Comparison of ENCODE assay signal across 8 cellular contexts in genomic region chr6:42891199-42891722, GRCh38. TPM values are rescaled to one million over a fixed set of nuclear protein-coding genes. Genes with fewer than 3 reads are reported as not detected.
A peak's percentile ranks its signal among the peaks of the same experiment; 100 is the strongest.
DNase-seq lines count a peak whose midpoint lies in the region; ATAC-seq and TF ChIP-seq lines count a peak whose summit lies in the region.

No MANE protein-coding gene starts in this region.

- peak overlapping the region; percentile 87 for H3K4me3 Mint-ChIP-seq in GM23338
- H3K4me3 Mint-ChIP-seq in activated CD4-positive, alpha-beta memory T cell treated with anti-CD3 and anti-CD28 coated beads for 36 hours = peak overlapping the region; percentile 88

- no peaks in the 10 kb centered on the region for H4K20me1 ChIP-seq in GM23338 (replicated peaks; ENCODE audit: insufficient read depth)

- intact Hi-C loops in activated CD4-positive, alpha-beta memory T cell treated with anti-CD3 and anti-CD28 coated beads for 36 hours (cut with micrococcal nuclease) = loop anchor here (2.0 to 5.0 kb wide), 3 partner anchors 144 to 1356 kb away; partner anchors contain the start of genes HSP90AB1 and TBCC
- intact Hi-C loops in right cardiac atrium (cut with DNase I) = no loop called here

- H3K27ac Mint-ChIP-seq in GM23338 = peak overlapping the region; percentile 97
- H3K27ac Mint-ChIP-seq in activated CD4-positive, alpha-beta memory T cell treated with anti-CD3 and anti-CD28 coated beads for 36 hours = peak overlapping the region; percentile 94

- DNase-seq in GM23338 (ENCODE audit: low spot score) (no peak), right cardiac atrium (no peak), GM10248 (ENCODE audit: extremely low spot score) (no peak), cerebellar cortex (ENCODE audit: low spot score) (no peak), KG1 (lab: John Stamatoyannopoulos, UW) (no peak)
- no peak for DNase-seq in activated CD4-positive, alpha-beta memory T cell treated with anti-CD3 and anti-CD28 coated beads for 36 hours

- CTCF ChIA-PET in activated CD4-positive, alpha-beta memory T cell treated with anti-CD3 and anti-CD28 coated beads for 36 hours (lab: Charles Lee) = interaction anchor here (0.8 to 2.3 kb wide), 3 partner anchors 10 to 252 kb away, joined by 3 to 7 read pairs (median 7); no protein-coding TSS in a partner anchor
- CTCF ChIA-PET in GM10248 (lab: Yijun Ruan, JAX) = interaction anchor here (1.0 to 2.6 kb wide), 7 partner anchors 10 to 344 kb away, joined by 3 to 14 read pairs (median 4); no protein-coding TSS in a partner anchor

- H3K4me3 ChIP-seq in GM23338 (peak overlapping the region; percentile 73), right cardiac atrium (ENCODE audit: low read length) (peak overlapping the region; percentile 57), skeletal muscle satellite cell (ENCODE audit: low read length) (peak overlapping the region; percentile 89)

- peaks cover 14% of the 10 kb centered on the region; the same call in 1 of the 3 replicates for H3K4me1 Mint-ChIP-seq in GM23338
- H3K4me1 Mint-ChIP-seq in activated CD4-positive, alpha-beta memory T cell treated with anti-CD3 and anti-CD28 coated beads for 36 hours (ENCODE audit: low read depth) = peaks cover 23% of the 10 kb centered on the region

- H3K9ac ChIP-seq in skeletal muscle satellite cell (ENCODE audit: low read depth, low read length) = peak overlapping the region; percentile 96

- peaks cover 24% of the 10 kb centered on the region for H3K36me3 Mint-ChIP-seq in GM23338 (ENCODE audit: low read depth)
- H3K36me3 Mint-ChIP-seq in activated CD4-positive, alpha-beta memory T cell treated with anti-CD3 and anti-CD28 coated beads for 36 hours = peaks cover 15% of the 10 kb centered on the region

- H3K9me2 ChIP-seq in GM23338 (ENCODE audit: insufficient read depth) = no peaks in the 10 kb centered on the region

- peak; percentile 2; the same call in 1 of the 3 replicates for ATAC-seq in GM23338
- no peak for ATAC-seq in right cardiac atrium
- ATAC-seq in HG02885 (IDR thresholded peaks at IDR 0.05; ENCODE audit: poor library complexity, unreplicated experiment) = no peak

- H3K9me3 ChIP-seq in right cardiac atrium (ENCODE audit: control insufficient read depth, low read length) (no peaks in the 10 kb centered on the region), skeletal muscle satellite cell (replicated peaks; ENCODE audit: low read length) (no peaks in the 10 kb centered on the region)

- TF ChIP-seq CTCF in GM23338 (conservative IDR thresholded peaks at IDR 0.05; ENCODE audit: low read depth in 2 of 2) = no peak
- no peak for TF ChIP-seq CTCF in GM10248 (IDR thresholded peaks at IDR 0.05; ENCODE audit: control extremely low read depth, extremely low read depth, low read depth, missing control alignments)

- H3K36me3 ChIP-seq in GM23338 (ENCODE audit: insufficient read depth) (peaks cover 3% of the 10 kb centered on the region; the same call in 1 of the 2 replicates), skeletal muscle satellite cell (ENCODE audit: insufficient read depth, low read length) (no peaks in the 10 kb centered on the region)

- H3K27me3 Mint-ChIP-seq in GM23338 (ENCODE audit: insufficient read depth, low read depth, poor library complexity) = peaks cover 9% of the 10 kb centered on the region
- no peaks in the 10 kb centered on the region for H3K27me3 Mint-ChIP-seq in activated CD4-positive, alpha-beta memory T cell treated with anti-CD3 and anti-CD28 coated beads for 36 hours

- H3F3A ChIP-seq in GM23338 (replicated peaks; ENCODE audit: low read depth) = peaks cover 24% of the 10 kb centered on the region; the same call in 1 of the 2 replicates

- H3K4me1 ChIP-seq in GM23338 (ENCODE audit: insufficient read depth) = peaks cover 7% of the 10 kb centered on the region; the same call in 1 of the 2 replicates
- H3K4me1 ChIP-seq in right cardiac atrium (ENCODE audit: control insufficient read depth, insufficient read depth, low read length) = no peaks in the 10 kb centered on the region
- peaks cover 14% of the 10 kb centered on the region for H3K4me1 ChIP-seq in skeletal muscle satellite cell (ENCODE audit: control insufficient read depth, insufficient read depth, low read length)

- H3K4me2 ChIP-seq in GM23338 (peak overlapping the region; percentile 70), skeletal muscle satellite cell (ENCODE audit: low read length) (peak overlapping the region; percentile 91)

- H3K27me3 ChIP-seq in GM23338 (ENCODE audit: insufficient read depth) (no peaks in the 10 kb centered on the region), right cardiac atrium (ENCODE audit: control insufficient read depth, insufficient read depth) (no peaks in the 10 kb centered on the region), skeletal muscle satellite cell (ENCODE audit: control insufficient read depth, insufficient read depth, low read length) (no peaks in the 10 kb centered on the region)

- no peaks in the 10 kb centered on the region for H3K79me2 ChIP-seq in GM23338 (replicated peaks; ENCODE audit: insufficient read depth)

- POLR2A ChIA-PET in activated CD4-positive, alpha-beta memory T cell treated with anti-CD3 and anti-CD28 coated beads for 36 hours (lab: Charles Lee) = interaction anchor here (0.6 to 3.0 kb wide), 6 partner anchors 9 to 319 kb away, joined by 3 to 36 read pairs (median 5); partner anchors contain the start of genes RPL7L1 and TBCC
- POLR2A ChIA-PET in GM10248 (lab: Yijun Ruan, JAX) = interaction anchor here (1.0 kb wide), 1 partner anchor 9 kb away, joined by 3 read pairs; no protein-coding TSS in a partner anchor

- H3K9me3 Mint-ChIP-seq in GM23338 = no peaks in the 10 kb centered on the region
- H3K9me3 Mint-ChIP-seq in activated CD4-positive, alpha-beta memory T cell treated with anti-CD3 and anti-CD28 coated beads for 36 hours = no peaks in the 10 kb centered on the region

- peak overlapping the region; percentile 99 for H2AFZ ChIP-seq in GM23338

- H3K27ac ChIP-seq in GM23338 (ENCODE audit: low read depth) (peak overlapping the region; percentile 90; the same call in 1 of the 2 replicates), right cardiac atrium (ENCODE audit: low read length) (peak overlapping the region; percentile 84)

- WGBS in right cardiac atrium = 34% methylated on average over 17 of the region's 17 CpGs

TF ChIP-seq in GM23338, 12 proteins besides CTCF, POLR2A, EP300 and RAD21:
- TF ChIP-seq EZH2phosphoT487 (IDR thresholded peaks at IDR 0.05; ENCODE audit: unreplicated experiment) = no peak
- TF ChIP-seq, protein P1, sequence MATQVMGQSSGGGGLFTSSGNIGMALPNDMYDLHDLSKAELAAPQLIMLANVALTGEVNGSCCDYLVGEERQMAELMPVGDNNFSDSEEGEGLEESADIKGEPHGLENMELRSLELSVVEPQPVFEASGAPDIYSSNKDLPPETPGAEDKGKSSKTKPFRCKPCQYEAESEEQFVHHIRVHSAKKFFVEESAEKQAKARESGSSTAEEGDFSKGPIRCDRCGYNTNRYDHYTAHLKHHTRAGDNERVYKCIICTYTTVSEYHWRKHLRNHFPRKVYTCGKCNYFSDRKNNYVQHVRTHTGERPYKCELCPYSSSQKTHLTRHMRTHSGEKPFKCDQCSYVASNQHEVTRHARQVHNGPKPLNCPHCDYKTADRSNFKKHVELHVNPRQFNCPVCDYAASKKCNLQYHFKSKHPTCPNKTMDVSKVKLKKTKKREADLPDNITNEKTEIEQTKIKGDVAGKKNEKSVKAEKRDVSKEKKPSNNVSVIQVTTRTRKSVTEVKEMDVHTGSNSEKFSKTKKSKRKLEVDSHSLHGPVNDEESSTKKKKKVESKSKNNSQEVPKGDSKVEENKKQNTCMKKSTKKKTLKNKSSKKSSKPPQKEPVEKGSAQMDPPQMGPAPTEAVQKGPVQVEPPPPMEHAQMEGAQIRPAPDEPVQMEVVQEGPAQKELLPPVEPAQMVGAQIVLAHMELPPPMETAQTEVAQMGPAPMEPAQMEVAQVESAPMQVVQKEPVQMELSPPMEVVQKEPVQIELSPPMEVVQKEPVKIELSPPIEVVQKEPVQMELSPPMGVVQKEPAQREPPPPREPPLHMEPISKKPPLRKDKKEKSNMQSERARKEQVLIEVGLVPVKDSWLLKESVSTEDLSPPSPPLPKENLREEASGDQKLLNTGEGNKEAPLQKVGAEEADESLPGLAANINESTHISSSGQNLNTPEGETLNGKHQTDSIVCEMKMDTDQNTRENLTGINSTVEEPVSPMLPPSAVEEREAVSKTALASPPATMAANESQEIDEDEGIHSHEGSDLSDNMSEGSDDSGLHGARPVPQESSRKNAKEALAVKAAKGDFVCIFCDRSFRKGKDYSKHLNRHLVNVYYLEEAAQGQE (IDR thresholded peaks at IDR 0.05; ENCODE audit: unreplicated experiment) = no peak
- TF ChIP-seq POLR2AphosphoS5 (IDR thresholded peaks at IDR 0.05; ENCODE audit: low read depth) = no peak
- no peak for TF ChIP-seq ZNF114 (CRISPR knock-in tag; IDR thresholded peaks at IDR 0.05)
- no peak for TF ChIP-seq JUNB (IDR thresholded peaks at IDR 0.05; ENCODE audit: unreplicated experiment)

RNA-seq across cellular contexts. Expression of gene RPL7L1, which starts 11.8 kb away (rescaled TPM):
- total RNA-seq in GM23338 (2014; rRNA removed; shearing (Covaris generic)) = 109 and 124 TPM in 2 replicates
- polyA plus RNA-seq in GM23338 (2016; fragmentation: Nextera tagmentation; extraction: Ambion mirVana) (82.1 and 86.9 TPM in 2 replicates), right cardiac atrium (38.7 TPM)
- total RNA-seq in activated CD4-positive, alpha-beta memory T cell treated with anti-CD3 and anti-CD28 coated beads for 36 hours = 100 to 1,000 TPM; 111 to 117 TPM
- total RNA-seq in right cardiac atrium = 10 to 100 TPM; 50.5 to 59.1 (median 51.7) TPM
- total RNA-seq in skeletal muscle satellite cell (2012; rRNA removed) = 140 and 163 TPM in 2 replicates

RNA-seq across cellular contexts. Expression of gene PTCRA, which starts 24.6 kb away (rescaled TPM):
- not detected in 2 replicates for total RNA-seq in GM23338 (2014; rRNA removed; shearing (Covaris generic))
- polyA plus RNA-seq in GM23338 (2016; fragmentation: Nextera tagmentation; extraction: Ambion mirVana) (0.30 TPM in 1 of 2 replicates, not detected in the other), right cardiac atrium (not detected)
- not detected for total RNA-seq in activated CD4-positive, alpha-beta memory T cell treated with anti-CD3 and anti-CD28 coated beads for 36 hours
- not detected for total RNA-seq in right cardiac atrium
- not detected in 2 replicates for total RNA-seq in skeletal muscle satellite cell (2012; rRNA removed)

RNA-seq across cellular contexts. Expression of gene CNPY3, which starts 38.0 kb away (rescaled TPM):
- 66.3 and 67.0 TPM in 2 replicates for total RNA-seq in GM23338 (2014; rRNA removed; shearing (Covaris generic))
- polyA plus RNA-seq in GM23338 (2016; fragmentation: Nextera tagmentation; extraction: Ambion mirVana) = 68.5 and 74.5 TPM in 2 replicates
- total RNA-seq in activated CD4-positive, alpha-beta memory T cell treated with anti-CD3 and anti-CD28 coated beads for 36 hours = 10 to 100 TPM; 32.2 to 37.6 TPM
- 10 to 100 TPM; 19.2 to 32.4 (median 28.9) TPM for total RNA-seq in right cardiac atrium
- polyA plus RNA-seq in right cardiac atrium = 19.3 TPM
- total RNA-seq in skeletal muscle satellite cell (2012; rRNA removed) = 13.1 and 15.0 TPM in 2 replicates
